Comparison of ENCODE assay signal across 1 cellular context in the genomic region with DNA sequence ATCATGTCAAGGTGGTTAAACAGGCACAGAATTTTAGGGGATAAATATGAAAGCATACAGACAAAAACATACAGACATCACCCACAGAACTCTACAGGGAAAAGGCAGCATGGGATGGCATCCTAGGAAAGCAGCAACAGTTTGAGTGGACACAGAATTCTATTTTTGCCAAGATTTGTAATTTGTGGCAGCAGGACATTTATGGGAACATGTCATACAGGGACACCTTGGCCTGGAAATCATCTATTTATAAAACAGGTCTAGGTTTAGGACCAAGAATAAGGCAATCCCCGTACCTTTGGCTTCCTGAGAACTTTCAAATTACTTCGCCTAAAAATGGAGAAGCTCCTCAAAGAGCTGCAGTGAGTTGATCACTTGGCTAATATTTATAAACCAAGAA.
TF ChIP-seq lines count a peak whose summit lies in the region.

No MANE protein-coding gene starts in this region.

TF ChIP-seq in SK-N-SH treated with all-trans-retinoic acid at 6 μM for 48 hours, 23 proteins besides CTCF, POLR2A, EP300 and RAD21 (continued from another document):
- TF ChIP-seq, protein P1, sequence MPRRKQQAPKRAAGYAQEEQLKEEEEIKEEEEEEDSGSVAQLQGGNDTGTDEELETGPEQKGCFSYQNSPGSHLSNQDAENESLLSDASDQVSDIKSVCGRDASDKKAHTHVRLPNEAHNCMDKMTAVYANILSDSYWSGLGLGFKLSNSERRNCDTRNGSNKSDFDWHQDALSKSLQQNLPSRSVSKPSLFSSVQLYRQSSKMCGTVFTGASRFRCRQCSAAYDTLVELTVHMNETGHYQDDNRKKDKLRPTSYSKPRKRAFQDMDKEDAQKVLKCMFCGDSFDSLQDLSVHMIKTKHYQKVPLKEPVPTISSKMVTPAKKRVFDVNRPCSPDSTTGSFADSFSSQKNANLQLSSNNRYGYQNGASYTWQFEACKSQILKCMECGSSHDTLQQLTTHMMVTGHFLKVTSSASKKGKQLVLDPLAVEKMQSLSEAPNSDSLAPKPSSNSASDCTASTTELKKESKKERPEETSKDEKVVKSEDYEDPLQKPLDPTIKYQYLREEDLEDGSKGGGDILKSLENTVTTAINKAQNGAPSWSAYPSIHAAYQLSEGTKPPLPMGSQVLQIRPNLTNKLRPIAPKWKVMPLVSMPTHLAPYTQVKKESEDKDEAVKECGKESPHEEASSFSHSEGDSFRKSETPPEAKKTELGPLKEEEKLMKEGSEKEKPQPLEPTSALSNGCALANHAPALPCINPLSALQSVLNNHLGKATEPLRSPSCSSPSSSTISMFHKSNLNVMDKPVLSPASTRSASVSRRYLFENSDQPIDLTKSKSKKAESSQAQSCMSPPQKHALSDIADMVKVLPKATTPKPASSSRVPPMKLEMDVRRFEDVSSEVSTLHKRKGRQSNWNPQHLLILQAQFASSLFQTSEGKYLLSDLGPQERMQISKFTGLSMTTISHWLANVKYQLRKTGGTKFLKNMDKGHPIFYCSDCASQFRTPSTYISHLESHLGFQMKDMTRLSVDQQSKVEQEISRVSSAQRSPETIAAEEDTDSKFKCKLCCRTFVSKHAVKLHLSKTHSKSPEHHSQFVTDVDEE (CRISPR knock-in tag; IDR thresholded peaks at IDR 0.05): no peak
- TF ChIP-seq ISL1 (CRISPR knock-in tag; IDR thresholded peaks at IDR 0.05): no peak
- no peak for TF ChIP-seq ZFP3 (CRISPR knock-in tag; IDR thresholded peaks at IDR 0.05)
- TF ChIP-seq ZFP30 (CRISPR knock-in tag; IDR thresholded peaks at IDR 0.05): no peak
- TF ChIP-seq ARNTL (CRISPR knock-in tag; IDR thresholded peaks at IDR 0.05; ENCODE audit: borderline replicate concordance, low read depth): no peak
- no peak for TF ChIP-seq SNAI2 (CRISPR knock-in tag; IDR thresholded peaks at IDR 0.05)
- TF ChIP-seq ESRRG (CRISPR knock-in tag; IDR thresholded peaks at IDR 0.05): no peak
- TF ChIP-seq OSR1 (CRISPR knock-in tag; IDR thresholded peaks at IDR 0.05): no peak
- no peak for TF ChIP-seq RARB (CRISPR knock-in tag; IDR thresholded peaks at IDR 0.05)
- no peak for TF ChIP-seq ZNF8 (CRISPR knock-in tag; IDR thresholded peaks at IDR 0.05)
- TF ChIP-seq, protein P2, sequence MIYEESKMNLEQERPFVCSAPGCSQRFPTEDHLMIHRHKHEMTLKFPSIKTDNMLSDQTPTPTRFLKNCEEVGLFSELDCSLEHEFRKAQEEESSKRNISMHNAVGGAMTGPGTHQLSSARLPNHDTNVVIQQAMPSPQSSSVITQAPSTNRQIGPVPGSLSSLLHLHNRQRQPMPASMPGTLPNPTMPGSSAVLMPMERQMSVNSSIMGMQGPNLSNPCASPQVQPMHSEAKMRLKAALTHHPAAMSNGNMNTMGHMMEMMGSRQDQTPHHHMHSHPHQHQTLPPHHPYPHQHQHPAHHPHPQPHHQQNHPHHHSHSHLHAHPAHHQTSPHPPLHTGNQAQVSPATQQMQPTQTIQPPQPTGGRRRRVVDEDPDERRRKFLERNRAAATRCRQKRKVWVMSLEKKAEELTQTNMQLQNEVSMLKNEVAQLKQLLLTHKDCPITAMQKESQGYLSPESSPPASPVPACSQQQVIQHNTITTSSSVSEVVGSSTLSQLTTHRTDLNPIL (CRISPR knock-in tag; IDR thresholded peaks at IDR 0.05; ENCODE audit: low read depth): no peak
TF ChIP-seq in SK-N-SH treated with all-trans-retinoic acid at 6 μM for 48 hours: peak in this region for 0.
